ENCODE assay signal across 9 cellular contexts in the genomic region with DNA sequence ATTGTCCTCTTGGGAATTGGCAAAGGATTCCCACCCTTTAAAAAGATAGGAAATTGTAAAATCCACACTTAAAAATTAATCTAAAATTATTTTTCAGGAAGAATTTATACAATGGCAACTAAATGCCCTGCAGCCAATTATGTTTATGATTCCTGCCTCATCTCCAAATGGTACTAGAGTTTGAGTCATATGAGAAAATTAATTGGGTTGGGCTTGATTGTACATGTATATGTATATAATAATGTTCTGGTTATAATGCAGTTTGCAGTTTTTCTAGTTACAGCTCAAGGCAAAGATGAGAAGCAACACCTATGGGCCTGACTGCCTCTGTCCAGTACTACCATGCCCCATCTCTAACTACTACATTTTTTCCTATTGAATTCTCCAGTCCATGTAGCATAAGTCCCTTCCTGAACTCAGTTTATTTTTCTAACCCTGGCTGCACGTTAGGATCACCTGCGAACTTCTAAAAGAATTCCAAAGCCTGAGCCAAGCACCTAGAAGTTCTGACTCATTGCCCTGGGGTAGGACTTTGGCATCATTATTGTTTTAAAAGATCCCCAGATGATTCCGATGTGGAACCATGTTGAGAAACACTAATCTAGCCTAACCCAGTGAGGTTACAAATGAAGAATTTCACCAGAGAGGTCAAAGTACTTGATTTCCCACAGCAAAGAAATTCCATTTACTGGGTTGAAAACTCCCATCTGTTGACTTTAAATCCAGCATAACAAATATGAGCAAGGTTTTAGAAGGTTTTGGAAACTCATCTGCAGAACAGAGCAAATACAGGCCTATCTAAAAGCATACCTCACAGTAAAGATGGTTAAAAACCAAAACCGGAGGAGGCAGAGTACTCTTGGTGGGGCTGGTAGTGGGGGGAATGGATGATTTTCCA. TPM values are rescaled to one million over a fixed set of nuclear protein-coding genes. Genes with fewer than 3 reads are reported as not detected.
DNase-seq lines count a peak whose midpoint lies in the region; ATAC-seq and TF ChIP-seq lines count a peak whose summit lies in the region.
"Had no signal": no experiment of that assay in that cellular context is flagged by ENCODE, and none has a peak within 500 bp of the region (broad histone marks: within the 10 kb centered on the region; RNA-seq: fewer than 3 reads in every experiment).

No MANE protein-coding gene starts in this region.

- peak overlapping the region; percentile 41 to 85 for H3K27ac ChIP-seq in lung (ENCODE audit: low read depth in 1 of 2, low read length in 1 of 2)
- peak overlapping the region; percentile 73 to 82 for H3K27ac ChIP-seq in uterus

- no peak for ATAC-seq in lung (ENCODE audit: insufficient read depth, low FRiP score)
- no peak for ATAC-seq in GM21367 (IDR thresholded peaks at IDR 0.05; ENCODE audit: unreplicated experiment)

- H3K27ac Mint-ChIP-seq in activated naive CD4-positive, alpha-beta T cell treated with anti-CD3 and anti-CD28 coated beads, Interleukin-2, amount 50 U/mL, for 24 hours = peak overlapping the region; percentile 96
- peak overlapping the region; percentile 18 for H3K27ac Mint-ChIP-seq in chondrocyte (ENCODE audit: unreplicated experiment)

- intact Hi-C loops in uterus (cut with DNase I; ENCODE audit: low total_unique reads) = no loop called here

- no peak overlapping the region for H3K4me3 ChIP-seq in lung
- no peak overlapping the region for H3K4me3 ChIP-seq in uterus

- no peaks in the 10 kb centered on the region for H3K27me3 Mint-ChIP-seq in activated naive CD4-positive, alpha-beta T cell treated with anti-CD3 and anti-CD28 coated beads, Interleukin-2, amount 50 U/mL, for 24 hours
- no peaks in the 10 kb centered on the region for H3K27me3 Mint-ChIP-seq in chondrocyte (ENCODE audit: low read depth)

- H3K9me3 Mint-ChIP-seq in activated naive CD4-positive, alpha-beta T cell treated with anti-CD3 and anti-CD28 coated beads, Interleukin-2, amount 50 U/mL, for 24 hours = peaks cover 5% of the 10 kb centered on the region
- no peaks in the 10 kb centered on the region for H3K9me3 Mint-ChIP-seq in chondrocyte (ENCODE audit: low read depth)

- H3K27me3 ChIP-seq in lung (ENCODE audit: control insufficient read depth, insufficient read depth) = no peaks in the 10 kb centered on the region
- H3K27me3 ChIP-seq in uterus = no peaks in the 10 kb centered on the region

- WGBS in lung, 2 donors = 68 to 87% methylated on average over 4 of the region's 4 CpGs

- DNase-seq in activated naive CD4-positive, alpha-beta T cell treated with Interleukin-2 at 50 U/mL for 16 hours = no peak
- DNase-seq in chondrocyte (ENCODE audit: low spot score) (no peak), lung (ENCODE audit: low spot score) (no peak), uterus (no peak), D341Med (ENCODE audit: low spot score) (no peak), retina (no peak)
- DNase-seq: DMS79 had no signal

- H3K36me3 ChIP-seq in lung (ENCODE audit: control insufficient read depth in 2 of 2, insufficient read depth in 2 of 2, low read length in 2 of 2) (peaks cover 2 to 7% of the 10 kb centered on the region in 2 donors), uterus (no peaks in the 10 kb centered on the region)

- peaks cover 92% of the 10 kb centered on the region for H3K4me1 Mint-ChIP-seq in activated naive CD4-positive, alpha-beta T cell treated with anti-CD3 and anti-CD28 coated beads, Interleukin-2, amount 50 U/mL, for 24 hours
- H3K4me1 Mint-ChIP-seq in chondrocyte (ENCODE audit: low read depth) = peaks cover 47% of the 10 kb centered on the region

- peaks cover 56% of the 10 kb centered on the region for H3K36me3 Mint-ChIP-seq in activated naive CD4-positive, alpha-beta T cell treated with anti-CD3 and anti-CD28 coated beads, Interleukin-2, amount 50 U/mL, for 24 hours
- no peaks in the 10 kb centered on the region for H3K36me3 Mint-ChIP-seq in chondrocyte (ENCODE audit: low read depth)

- H3K4me1 ChIP-seq in lung (ENCODE audit: control insufficient read depth in 2 of 2, insufficient read depth in 2 of 2, low read length in 2 of 2) (peaks cover 5 to 60% of the 10 kb centered on the region in 2 donors), uterus (peaks cover 6 to 11% of the 10 kb centered on the region in 2 donors)

- no peak for TF ChIP-seq POLR2A in uterus (IDR thresholded peaks at IDR 0.05)

- TF ChIP-seq CTCF in chondrocyte (IDR thresholded peaks at IDR 0.05) (no peak), lung (IDR thresholded peaks at IDR 0.05; ENCODE audit: control extremely low read depth, extremely low read depth) (no peak), uterus (IDR thresholded peaks at IDR 0.05) (no peak)

- H3K9me3 ChIP-seq in lung (ENCODE audit: control insufficient read depth in 2 of 2, insufficient read depth in 1 of 2, low read length in 1 of 2) (no peaks in the 10 kb centered on the region), uterus (no peaks in the 10 kb centered on the region)

- H3K4me3 Mint-ChIP-seq in activated naive CD4-positive, alpha-beta T cell treated with anti-CD3 and anti-CD28 coated beads, Interleukin-2, amount 50 U/mL, for 24 hours = peak overlapping the region; percentile 74
- H3K4me3 Mint-ChIP-seq in chondrocyte (ENCODE audit: unreplicated experiment) = no peak overlapping the region

RNA-seq across cellular contexts. Expression of a gene that starts 19.4 kb away (rescaled TPM):
- 25.7 to 52.2 TPM (median 28.4 TPM) in 3 replicates for total RNA-seq in chondrocyte
- total RNA-seq in lung = 100 to 1,000 TPM; 198 to 232 TPM
- polyA plus RNA-seq in lung = 100 to 1,000 TPM in 1 of 2 donors, 10 to 100 TPM in 1; 31.1 to 129 TPM
- 100 to 1,000 TPM in 3 of 4 donors, 10 to 100 TPM in 1; 95.3 to 255 (median 211) TPM for total RNA-seq in uterus
